In the genomic region with DNA sequence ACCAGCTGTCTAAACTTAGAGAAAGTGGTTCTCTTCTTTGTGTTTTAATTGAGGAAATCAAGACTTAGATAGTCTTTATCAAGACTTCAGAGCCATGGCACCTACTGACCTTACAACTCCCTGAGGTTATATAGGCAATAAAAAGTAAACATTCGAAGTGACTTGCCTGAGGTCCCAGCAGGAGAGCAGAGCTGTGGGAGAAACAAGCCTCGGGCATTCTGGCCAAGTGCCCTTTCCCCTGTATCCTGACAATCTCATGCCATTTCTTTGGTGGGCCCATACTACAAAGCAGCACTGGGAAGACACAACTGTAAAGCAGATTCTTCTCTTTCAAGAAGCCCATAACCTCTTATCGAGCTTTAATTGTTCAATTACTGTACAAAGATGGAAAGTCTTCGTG, we compare ENCODE assay signal across 1 cellular context.
TF ChIP-seq lines count a peak whose summit lies in the region.

No MANE protein-coding gene starts in this region.

TF ChIP-seq in HepG2, 621 proteins besides CTCF, POLR2A, EP300 and RAD21:
- TF ChIP-seq ZNF382 (CRISPR knock-in tag; IDR thresholded peaks at IDR 0.05; ENCODE audit: borderline replicate concordance) (no peak), ZNF746 (CRISPR knock-in tag; IDR thresholded peaks at IDR 0.05) (no peak), KAT2B (IDR thresholded peaks at IDR 0.05; ENCODE audit: borderline replicate concordance, low read depth, low read length) (no peak), CENPX (CRISPR knock-in tag; IDR thresholded peaks at IDR 0.05) (no peak), ZNF292 (CRISPR knock-in tag; IDR thresholded peaks at IDR 0.05; ENCODE audit: borderline replicate concordance, low read depth) (no peak), HOXA9 (CRISPR knock-in tag; IDR thresholded peaks at IDR 0.05; ENCODE audit: borderline replicate concordance) (no peak), ZNF629 (CRISPR knock-in tag; conservative IDR thresholded peaks at IDR 0.05) (no peak), KLF15 (CRISPR knock-in tag; IDR thresholded peaks at IDR 0.05; ENCODE audit: borderline replicate concordance) (no peak), ZNF101 (CRISPR knock-in tag; IDR thresholded peaks at IDR 0.05; ENCODE audit: borderline replicate concordance, low read depth) (no peak), ZNF550 (CRISPR knock-in tag; IDR thresholded peaks at IDR 0.05; ENCODE audit: borderline replicate concordance) (no peak), ARID2 (CRISPR knock-in tag; IDR thresholded peaks at IDR 0.05; ENCODE audit: borderline replicate concordance) (no peak)
